Comparison of ENCODE assay signal across 9 cellular contexts in genomic region chr15:90031231-90031791, GRCh38. TPM values are rescaled to one million over a fixed set of nuclear protein-coding genes. Genes with fewer than 3 reads are reported as not detected.
DNase-seq lines count a peak whose midpoint lies in the region; ATAC-seq lines count a peak whose summit lies in the region.
"Had no signal": no experiment of that assay in that cellular context is flagged by ENCODE, and none has a peak within 500 bp of the region (broad histone marks: within the 10 kb centered on the region; RNA-seq: fewer than 3 reads in every experiment).

No MANE protein-coding gene starts in this region.

- H3K4me1 Mint-ChIP-seq in activated naive CD4-positive, alpha-beta T cell treated with anti-CD3 and anti-CD28 coated beads for 36 hours (ENCODE audit: low read depth), result peaks cover 50% of the 10 kb centered on the region
- peaks cover 36 to 41% of the 10 kb centered on the region in 2 donors for H3K4me1 Mint-ChIP-seq in effector memory CD8-positive, alpha-beta T cell (ENCODE audit: low read depth in 2 of 2)

- no peaks in the 10 kb centered on the region for H3K36me3 ChIP-seq in skeletal muscle satellite cell (ENCODE audit: insufficient read depth, low read length)

- peak; percentile 82 for ATAC-seq in HG02610 (IDR thresholded peaks at IDR 0.05; ENCODE audit: unreplicated experiment)
- ATAC-seq in effector memory CD8-positive, alpha-beta T cell (replicated peaks), result peak; percentile 46
- ATAC-seq: body of pancreas had no signal

- peak overlapping the region; percentile 59 for H3K27ac Mint-ChIP-seq in activated naive CD4-positive, alpha-beta T cell treated with anti-CD3 and anti-CD28 coated beads for 36 hours
- H3K27ac Mint-ChIP-seq in effector memory CD8-positive, alpha-beta T cell, result peak overlapping the region; percentile 69 to 76

- H3K4me3 Mint-ChIP-seq in activated naive CD4-positive, alpha-beta T cell treated with anti-CD3 and anti-CD28 coated beads for 36 hours, result no peak overlapping the region
- H3K4me3 Mint-ChIP-seq in effector memory CD8-positive, alpha-beta T cell, result peak overlapping the region; percentile 47 to 72

- no peaks in the 10 kb centered on the region for H3K9me3 ChIP-seq in skeletal muscle satellite cell (replicated peaks; ENCODE audit: low read length)
- H3K9me3 ChIP-seq: body of pancreas had no signal

- peak overlapping the region; percentile 42 for H3K4me3 ChIP-seq in skeletal muscle satellite cell (ENCODE audit: low read length)
- H3K4me3 ChIP-seq: body of pancreas had no signal

- H3K4me1 ChIP-seq in skeletal muscle satellite cell (ENCODE audit: control insufficient read depth, insufficient read depth, low read length), result peaks cover 31% of the 10 kb centered on the region

- intact Hi-C loops in activated naive CD4-positive, alpha-beta T cell treated with anti-CD3 and anti-CD28 coated beads for 36 hours (cut with micrococcal nuclease), result loop anchor here (1.0 kb wide), 1 partner anchor 27 kb away; no protein-coding TSS in a partner anchor

- no peaks in the 10 kb centered on the region for H3K9me3 Mint-ChIP-seq in activated naive CD4-positive, alpha-beta T cell treated with anti-CD3 and anti-CD28 coated beads for 36 hours
- no peaks in the 10 kb centered on the region for H3K9me3 Mint-ChIP-seq in effector memory CD8-positive, alpha-beta T cell

- H3K4me2 ChIP-seq in skeletal muscle satellite cell (ENCODE audit: low read length), result peak overlapping the region; percentile 73

- no peaks in the 10 kb centered on the region for H3K36me3 Mint-ChIP-seq in activated naive CD4-positive, alpha-beta T cell treated with anti-CD3 and anti-CD28 coated beads for 36 hours (ENCODE audit: low read depth)
- peaks cover 12% of the 10 kb centered on the region for H3K36me3 Mint-ChIP-seq in effector memory CD8-positive, alpha-beta T cell (ENCODE audit: insufficient read depth)

- no peaks in the 10 kb centered on the region for H3K27me3 Mint-ChIP-seq in activated naive CD4-positive, alpha-beta T cell treated with anti-CD3 and anti-CD28 coated beads for 36 hours (ENCODE audit: low read depth)
- no peaks in the 10 kb centered on the region for H3K27me3 Mint-ChIP-seq in effector memory CD8-positive, alpha-beta T cell

- no peaks in the 10 kb centered on the region for H3K27me3 ChIP-seq in skeletal muscle satellite cell (ENCODE audit: control insufficient read depth, insufficient read depth, low read length)
- H3K27me3 ChIP-seq: body of pancreas had no signal

- CTCF ChIA-PET in activated naive CD4-positive, alpha-beta T cell treated with anti-CD3 and anti-CD28 coated beads for 36 hours (lab: Charles Lee), result interaction anchor here (0.9 to 1.9 kb wide), 5 partner anchors 14 to 270 kb away, joined by 3 to 6 read pairs (median 4); no protein-coding TSS in a partner anchor

- peak; percentile 57 for DNase-seq in activated naive CD4-positive, alpha-beta T cell treated with anti-CD3 and anti-CD28 coated beads for 36 hours
- no peak for DNase-seq in activated naive CD4-positive, alpha-beta T cell treated with Interleukin-2 at 50 U/mL for 16 hours
- peak; percentile 75 to 83 for DNase-seq in NCI-H526 (lab: John Stamatoyannopoulos, UW)
- DNase-seq in effector memory CD8-positive, alpha-beta T cell, result no peak
- no peak for DNase-seq in AG08396 (ENCODE audit: low spot score)
- no peak for DNase-seq in hypothalamus (lab: John Stamatoyannopoulos, UW)

- H3K9ac ChIP-seq in skeletal muscle satellite cell (ENCODE audit: low read depth, low read length), result peak overlapping the region; percentile 26

RNA-seq across cellular contexts. Expression of gene ZNF710, which starts 30.2 kb away (rescaled TPM):
- total RNA-seq in activated naive CD4-positive, alpha-beta T cell treated with anti-CD3 and anti-CD28 coated beads for 36 hours, result 10 to 100 TPM; 17.3 to 19.8 TPM
- 8.9 and 15.9 TPM in 2 replicates for total RNA-seq in skeletal muscle satellite cell (2012; rRNA removed)

Comparison
In these comparisons a context has a peak if more than half of its experiments do, and no peak if none do; other contexts are left out.
1. DNase-seq: peak in activated naive CD4-positive, alpha-beta T cell treated with anti-CD3 and anti-CD28 coated beads for 36 hours (single experiment) and NCI-H526 (2 of 2); none in activated naive CD4-positive, alpha-beta T cell treated with Interleukin-2 at 50 U/mL for 16 hours (single experiment), effector memory CD8-positive, alpha-beta T cell (0 of 3), AG08396 (single experiment) and hypothalamus (0 of 51).